Comparison of ENCODE assay signal across 30 cellular contexts in genomic region chr13:62627226-62627625, GRCh38.
"Had no signal": no experiment of that assay in that cellular context is flagged by ENCODE, and none has a peak within 500 bp of the region (broad histone marks: within the 10 kb centered on the region; RNA-seq: fewer than 3 reads in every experiment).

No MANE protein-coding gene starts in this region.

- H3K4me1 Mint-ChIP-seq: activated CD4-positive, alpha-beta T cell treated with anti-CD3 and anti-CD28 coated beads, Interleukin-2, amount 10 ng/mL, durations not matched to agents 24 days and 14 days; activated naive CD4-positive, alpha-beta T cell treated with anti-CD3 and anti-CD28 coated beads, Interleukin-2, amount 10 ng/mL, durations not matched to agents 7 days and 5 days; activated naive CD8-positive, alpha-beta T cell treated with anti-CD3 and anti-CD28 coated beads, Interleukin-2, amount 50 U/mL, for 24 hours had no signal

- H3K27ac ChIP-seq: PC-9, RWPE1, WERI-Rb-1 had no signal

- H3K4me2 ChIP-seq: PC-9 had no signal

- H3K9me3 Mint-ChIP-seq: activated CD4-positive, alpha-beta T cell treated with anti-CD3 and anti-CD28 coated beads, Interleukin-2, amount 10 ng/mL, durations not matched to agents 24 days and 14 days; activated CD8-positive, alpha-beta T cell treated with anti-CD3 and anti-CD28 coated beads for 36 hours; activated naive CD8-positive, alpha-beta T cell treated with anti-CD3 and anti-CD28 coated beads, Interleukin-2, amount 50 U/mL, for 24 hours had no signal

- DNase-seq: activated CD4-positive, alpha-beta T cell treated with anti-CD3 and anti-CD28 coated beads, Interleukin-2, amount 10 ng/mL, durations not matched to agents 24 days and 14 days; activated CD4-positive, alpha-beta T cell treated with anti-CD3 and anti-CD28 coated beads, Interleukin-2, amount 50 U/mL, for 4 hours; activated naive CD4-positive, alpha-beta T cell treated with anti-CD3 and anti-CD28 coated beads, Interleukin-2, amount 10 ng/mL, durations not matched to agents 7 days and 5 days; activated naive CD8-positive, alpha-beta T cell treated with anti-CD3 and anti-CD28 coated beads, Interleukin-2, amount 50 U/mL, for 24 hours; activated T-cell treated with anti-CD3 and anti-CD28 coated beads, Interleukin-2, amount 50 U/mL, for 1 hour; anterior cingulate cortex; caudate nucleus; NCI-H1092 treated with DMSO at 0.1 percent for 48 hours; NCI-H1417; NCI-H146; NCI-H187; NCI-H2029 treated with DMSO at 0.1 percent for 48 hours; NCI-H2107; NCI-H2171; NCI-H510A; NCI-H748 treated with DMSO at 0.1 percent for 48 hours; NK-92 treated with Interleukin-12 subunit alpha and Interleukin-12 subunit beta, amount 100 ng/mL, for 24 hours; PC-9; SIG-M5; T-helper 1 cell; T-helper 2 cell; T-helper 9 cell; WERI-Rb-1 had no signal

- H3K4me3 Mint-ChIP-seq: activated CD4-positive, alpha-beta T cell treated with anti-CD3 and anti-CD28 coated beads, Interleukin-2, amount 10 ng/mL, durations not matched to agents 24 days and 14 days; activated CD8-positive, alpha-beta T cell treated with anti-CD3 and anti-CD28 coated beads for 36 hours; activated naive CD4-positive, alpha-beta T cell treated with anti-CD3 and anti-CD28 coated beads, Interleukin-2, amount 10 ng/mL, durations not matched to agents 7 days and 5 days; activated naive CD8-positive, alpha-beta T cell; activated naive CD8-positive, alpha-beta T cell treated with anti-CD3 and anti-CD28 coated beads, Interleukin-2, amount 50 U/mL, for 24 hours had no signal

- H3K27ac Mint-ChIP-seq: activated CD4-positive, alpha-beta T cell treated with anti-CD3 and anti-CD28 coated beads, Interleukin-2, amount 10 ng/mL, durations not matched to agents 24 days and 14 days; activated CD8-positive, alpha-beta T cell treated with anti-CD3 and anti-CD28 coated beads for 36 hours; activated naive CD4-positive, alpha-beta T cell treated with anti-CD3 and anti-CD28 coated beads, Interleukin-2, amount 10 ng/mL, durations not matched to agents 7 days and 5 days; activated naive CD8-positive, alpha-beta T cell; activated naive CD8-positive, alpha-beta T cell treated with anti-CD3 and anti-CD28 coated beads, Interleukin-2, amount 50 U/mL, for 24 hours; activated T-helper 2 cell treated with anti-CD3 and anti-CD28 coated beads, Interferon-gamma antibody, Interleukin-2, Interleukin-4, amounts not matched to agents 10 μg/mL and 5 μg/mL and 100 μg/mL, durations not matched to agents 14 hours and 24 hours and 36 hours had no signal

- H3K36me3 ChIP-seq: WERI-Rb-1 had no signal

- FAIRE-seq: bronchial epithelial cell, RCC 7860 had no signal

- H2AFZ ChIP-seq: PC-9 had no signal

- H3K27me3 Mint-ChIP-seq: activated CD4-positive, alpha-beta T cell treated with anti-CD3 and anti-CD28 coated beads, Interleukin-2, amount 10 ng/mL, durations not matched to agents 24 days and 14 days; activated CD8-positive, alpha-beta T cell treated with anti-CD3 and anti-CD28 coated beads for 36 hours; activated naive CD4-positive, alpha-beta T cell treated with anti-CD3 and anti-CD28 coated beads, Interleukin-2, amount 10 ng/mL, durations not matched to agents 7 days and 5 days; activated naive CD8-positive, alpha-beta T cell; activated naive CD8-positive, alpha-beta T cell treated with anti-CD3 and anti-CD28 coated beads, Interleukin-2, amount 50 U/mL, for 24 hours had no signal

- H3K4me3 ChIP-seq: PC-9 had no signal

- H3K36me3 Mint-ChIP-seq: activated naive CD4-positive, alpha-beta T cell treated with anti-CD3 and anti-CD28 coated beads, Interleukin-2, amount 10 ng/mL, durations not matched to agents 7 days and 5 days; activated naive CD8-positive, alpha-beta T cell; brain had no signal
